17 cellular contexts compared by ENCODE assay signal in the genomic region with DNA sequence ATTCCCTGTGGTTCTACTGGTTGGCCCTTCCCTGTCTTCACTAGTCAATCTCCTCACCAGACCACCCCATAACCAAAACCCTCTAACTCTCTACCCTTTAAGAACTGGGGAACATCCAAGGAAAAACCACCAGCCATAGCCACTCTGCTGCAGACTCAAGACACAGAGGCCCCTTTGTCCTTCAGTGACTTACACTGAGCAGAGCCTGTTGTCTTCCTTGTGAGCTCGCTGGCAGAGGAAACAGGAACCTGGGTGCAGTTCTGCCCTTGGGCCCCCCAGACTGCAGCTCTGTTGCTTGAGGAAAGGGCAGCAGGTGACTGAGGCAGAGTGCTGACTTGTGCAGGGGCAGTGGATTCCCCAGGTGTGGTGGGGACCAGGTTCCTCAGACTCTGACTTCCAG. TPM values are rescaled to one million over a fixed set of nuclear protein-coding genes. Genes with fewer than 3 reads are reported as not detected.
DNase-seq lines count a peak whose midpoint lies in the region; ATAC-seq and TF ChIP-seq lines count a peak whose summit lies in the region.
"Had no signal": no experiment of that assay in that cellular context is flagged by ENCODE, and none has a peak within 500 bp of the region (broad histone marks: within the 10 kb centered on the region; RNA-seq: fewer than 3 reads in every experiment).

No MANE protein-coding gene starts in this region.

- H3K27ac ChIP-seq in epithelial cell of prostate: peak overlapping the region; percentile 17
- H3K27ac ChIP-seq: foreskin keratinocyte, testis had no signal

- peaks cover 30% of the 10 kb centered on the region for H3K36me3 Mint-ChIP-seq in activated naive CD4-positive, alpha-beta T cell treated with anti-CD3 and anti-CD28 coated beads, Interleukin-2, amount 50 U/mL, for 24 hours
- H3K36me3 Mint-ChIP-seq in activated B cell treated with CpG ODN at 0.5 μM for 24 hours (ENCODE audit: low read depth): peaks cover 94% of the 10 kb centered on the region
- H3K36me3 Mint-ChIP-seq in type B pancreatic cell: peaks cover 11% of the 10 kb centered on the region

- no peak for TF ChIP-seq CTCF in activated B cell treated with CpG ODN at 0.5 μM for 24 hours (IDR thresholded peaks at IDR 0.05)
- no peak for TF ChIP-seq CTCF in type B pancreatic cell (conservative IDR thresholded peaks at IDR 0.05)

- no peak for DNase-seq in activated naive CD4-positive, alpha-beta T cell (lab: John Stamatoyannopoulos, UW)
- no peak for DNase-seq in activated B cell treated with CpG ODN at 0.5 μM for 24 hours
- DNase-seq in epithelial cell of prostate (ENCODE audit: low read depth, low spot score): no peak
- DNase-seq in stimulated activated naive CD8-positive, alpha-beta T cell treated with anti-CD3 and anti-CD28 coated beads, Interleukin-15, amount 100 ng/mL, for 72 hours: no peak
- DNase-seq in NCI-H446 treated with DMSO at 0.1 percent for 48 hours (lab: John Stamatoyannopoulos, UW): no peak
- no peak for DNase-seq in type B pancreatic cell (ENCODE audit: extremely low spot score, unreplicated experiment)
- DNase-seq in stimulated activated CD4-positive, alpha-beta T cell treated with anti-CD3 and anti-CD28 coated beads, Interleukin-4, amount 100 ng/mL, for 1 hour: no peak
- DNase-seq: activated CD4-positive, CD25-positive, alpha-beta regulatory T cell treated with anti-CD3 and anti-CD28 coated beads, Interleukin-2, amount 50 U/mL, for 72 hours; aorta; foreskin keratinocyte; MM.1S; NCI-H1930; stimulated activated CD4-positive, alpha-beta T cell treated with anti-CD3 and anti-CD28 coated beads, Interleukin-1b, Interleukin-23, amount 100 ng/mL, for 48 hours; testis had no signal

- peak overlapping the region; percentile 80 for H3K27ac Mint-ChIP-seq in activated naive CD4-positive, alpha-beta T cell treated with anti-CD3 and anti-CD28 coated beads, Interleukin-2, amount 50 U/mL, for 24 hours
- H3K27ac Mint-ChIP-seq in activated B cell treated with CpG ODN at 0.5 μM for 24 hours (peak overlapping the region; percentile 27), type B pancreatic cell (no peak overlapping the region)
- peak overlapping the region; percentile 28 to 72 for H3K27ac Mint-ChIP-seq in stimulated activated naive CD8-positive, alpha-beta T cell treated with anti-CD3 and anti-CD28 coated beads, Interleukin-15, amount 100 ng/mL, for 72 hours

- POLR2A ChIA-PET in activated B cell treated with CpG ODN at 0.5 μM for 24 hours (lab: Charles Lee): no interaction called here

- H3K4me3 Mint-ChIP-seq in activated naive CD4-positive, alpha-beta T cell treated with anti-CD3 and anti-CD28 coated beads, Interleukin-2, amount 50 U/mL, for 24 hours: no peak overlapping the region
- H3K4me3 Mint-ChIP-seq in activated B cell treated with CpG ODN at 0.5 μM for 24 hours (no peak overlapping the region), type B pancreatic cell (no peak overlapping the region)
- no peak overlapping the region for H3K4me3 Mint-ChIP-seq in stimulated activated naive CD8-positive, alpha-beta T cell treated with anti-CD3 and anti-CD28 coated beads, Interleukin-15, amount 100 ng/mL, for 72 hours

- H3K27me3 Mint-ChIP-seq in activated naive CD4-positive, alpha-beta T cell treated with anti-CD3 and anti-CD28 coated beads, Interleukin-2, amount 50 U/mL, for 24 hours: no peaks in the 10 kb centered on the region
- H3K27me3 Mint-ChIP-seq in activated B cell treated with CpG ODN at 0.5 μM for 24 hours (no peaks in the 10 kb centered on the region), type B pancreatic cell (no peaks in the 10 kb centered on the region)
- no peaks in the 10 kb centered on the region for H3K27me3 Mint-ChIP-seq in stimulated activated naive CD8-positive, alpha-beta T cell treated with anti-CD3 and anti-CD28 coated beads, Interleukin-15, amount 100 ng/mL, for 72 hours

- no peak for ATAC-seq in activated B cell treated with CpG ODN at 0.5 μM for 24 hours (ENCODE audit: low read depth)
- no peak for ATAC-seq in stimulated activated naive CD8-positive, alpha-beta T cell treated with anti-CD3 and anti-CD28 coated beads, Interleukin-15, amount 100 ng/mL, for 72 hours
- ATAC-seq: foreskin keratinocyte, Right ventricle myocardium inferior, sciatic nerve had no signal

- intact Hi-C loops in activated B cell treated with CpG ODN at 0.5 μM for 24 hours (cut with micrococcal nuclease): no loop called here

- no peaks in the 10 kb centered on the region for H3K9me3 Mint-ChIP-seq in activated naive CD4-positive, alpha-beta T cell treated with anti-CD3 and anti-CD28 coated beads, Interleukin-2, amount 50 U/mL, for 24 hours
- no peaks in the 10 kb centered on the region for H3K9me3 Mint-ChIP-seq in activated B cell treated with CpG ODN at 0.5 μM for 24 hours
- no peaks in the 10 kb centered on the region for H3K9me3 Mint-ChIP-seq in stimulated activated naive CD8-positive, alpha-beta T cell treated with anti-CD3 and anti-CD28 coated beads, Interleukin-15, amount 100 ng/mL, for 72 hours
- H3K9me3 Mint-ChIP-seq in type B pancreatic cell: no peaks in the 10 kb centered on the region

- peaks cover 77% of the 10 kb centered on the region for H3K4me1 Mint-ChIP-seq in activated naive CD4-positive, alpha-beta T cell treated with anti-CD3 and anti-CD28 coated beads, Interleukin-2, amount 50 U/mL, for 24 hours
- H3K4me1 Mint-ChIP-seq in activated B cell treated with CpG ODN at 0.5 μM for 24 hours: peaks cover 18% of the 10 kb centered on the region
- H3K4me1 Mint-ChIP-seq in stimulated activated naive CD8-positive, alpha-beta T cell treated with anti-CD3 and anti-CD28 coated beads, Interleukin-15, amount 100 ng/mL, for 72 hours: peaks cover 76% of the 10 kb centered on the region
- peaks cover 4% of the 10 kb centered on the region for H3K4me1 Mint-ChIP-seq in type B pancreatic cell (ENCODE audit: unreplicated experiment)

- CTCF ChIA-PET in activated B cell treated with CpG ODN at 0.5 μM for 24 hours (lab: Charles Lee): no interaction called here

RNA-seq across cellular contexts. Expression of a gene that starts 30.6 kb away (rescaled TPM):
- 76.3 and 80.7 TPM in 2 replicates for total RNA-seq in activated B cell treated with CpG ODN at 0.5 μM for 24 hours
- 20.7 and 30.5 TPM in 2 replicates for total RNA-seq in type B pancreatic cell (ENCODE audit: low replicate concordance)

RNA-seq across cellular contexts. Expression of a gene that starts 43.1 kb away (rescaled TPM):
- total RNA-seq in activated B cell treated with CpG ODN at 0.5 μM for 24 hours (1.6 and 1.8 TPM in 2 replicates), type B pancreatic cell (ENCODE audit: low replicate concordance) (3.1 and 31.3 TPM in 2 replicates)
